Comparison of ENCODE assay signal across 8 cellular contexts in genomic region chr9:75185585-75186170, GRCh38.
DNase-seq lines count a peak whose midpoint lies in the region; ATAC-seq and TF ChIP-seq lines count a peak whose summit lies in the region.

No MANE protein-coding gene starts in this region.

- no peaks in the 10 kb centered on the region for H3K9me3 ChIP-seq in cardiac muscle cell (ENCODE audit: low read depth)

- H3K27ac ChIP-seq in cardiac muscle cell: no peak overlapping the region

- H3K36me3 ChIP-seq in cardiac muscle cell: no peaks in the 10 kb centered on the region

- H3K4me1 ChIP-seq in cardiac muscle cell (ENCODE audit: low read depth): no peaks in the 10 kb centered on the region

- TF ChIP-seq CTCF in cardiac muscle cell (IDR thresholded peaks at IDR 0.05; ENCODE audit: low read depth, low read length): peak; percentile 81
- peak; percentile 59 for TF ChIP-seq CTCF in foreskin fibroblast (IDR thresholded peaks at IDR 0.05; ENCODE audit: low read depth, low read length)

- peak; percentile 53 to 56 for DNase-seq in cardiac muscle cell (ENCODE audit: low read depth in 1 of 2, low spot score in 1 of 2)
- DNase-seq in left ventricle myocardium superior: no peak
- DNase-seq in NCI-H2227 (lab: John Stamatoyannopoulos, UW; ENCODE audit: unreplicated experiment): peak; percentile 14
- peak; percentile 62 for DNase-seq in activated CD8-positive, alpha-beta memory T cell treated with anti-CD3 and anti-CD28 coated beads for 24 hours
- DNase-seq in foreskin fibroblast: peak in 1 of 2 donors; percentile 40
- DNase-seq in stimulated activated CD4-positive, alpha-beta T cell treated with anti-CD3 and anti-CD28 coated beads, Interleukin-1b, Interleukin-23, amount 100 ng/mL, for 4 hours (ENCODE audit: low read depth in 2 of 2): peak; percentile 9 to 43
- no peak for DNase-seq in GM19238 (ENCODE audit: insufficient read length, low spot score)

- H3K27me3 ChIP-seq in cardiac muscle cell: no peaks in the 10 kb centered on the region

- H3K4me3 ChIP-seq in cardiac muscle cell (no peak overlapping the region), foreskin fibroblast (ENCODE audit: low read depth in 1 of 2, low read length in 2 of 2) (no peak overlapping the region)

- intact Hi-C loops in left ventricle myocardium superior (cut with micrococcal nuclease): no loop called here

- no peak for ATAC-seq in left ventricle myocardium superior
- peak; percentile 90 for ATAC-seq in HG02571 (IDR thresholded peaks at IDR 0.05; ENCODE audit: unreplicated experiment)

Comparison
In these comparisons a context has a peak if more than half of its experiments do, and no peak if none do; other contexts are left out.
1. DNase-seq: peak in cardiac muscle cell (2 of 2), NCI-H2227 (single experiment), activated CD8-positive, alpha-beta memory T cell treated with anti-CD3 and anti-CD28 coated beads for 24 hours (single experiment) and stimulated activated CD4-positive, alpha-beta T cell treated with anti-CD3 and anti-CD28 coated beads, Interleukin-1b, Interleukin-23, amount 100 ng/mL, for 4 hours (2 of 2); none in left ventricle myocardium superior (single experiment) and GM19238 (single experiment).